24 cellular contexts compared by ENCODE assay signal in genomic region chr5:63249960-63250359, GRCh38.
"Had no signal": no experiment of that assay in that cellular context is flagged by ENCODE, and none has a peak within 500 bp of the region (broad histone marks: within the 10 kb centered on the region; RNA-seq: fewer than 3 reads in every experiment).

No MANE protein-coding gene starts in this region.

- H3K4me3 ChIP-seq: left lung, lung, neural progenitor cell, ovary, right atrium auricular region, right lobe of liver, skin epidermis, spleen, suprapubic skin, thoracic aorta, tibial artery, upper lobe of right lung had no signal

- H3K36me3 ChIP-seq: left lung, neural progenitor cell, neutrophil, ovary, right atrium auricular region, right lobe of liver, spleen, suprapubic skin, thoracic aorta, tibial artery, upper lobe of right lung had no signal

- H3K4me1 ChIP-seq: left lung, neural progenitor cell, right atrium auricular region, right lobe of liver, spleen, suprapubic skin, tibial artery, upper lobe of right lung had no signal

- DNase-seq: hippocampal formation; kidney; left colon; left lung; mesendoderm; naive B cell; natural killer cell; nephron progenitor cell; ovary; right lobe of liver; spleen; stimulated activated CD4-positive, alpha-beta T cell treated with anti-CD3 and anti-CD28 coated beads, Interleukin-4, amount 100 ng/mL, for 24 hours; stimulated activated naive CD4-positive, alpha-beta T cell; tibial artery; trophoblast cell; upper lobe of right lung had no signal

- H3K9me3 ChIP-seq: left lung, neutrophil, ovary, right atrium auricular region, right lobe of liver, suprapubic skin, thoracic aorta, tibial artery, upper lobe of right lung had no signal

- H2AFZ ChIP-seq: neural progenitor cell had no signal

- H3K27me3 ChIP-seq: left lung, neural progenitor cell, neutrophil, ovary, right atrium auricular region, right lobe of liver, spleen, suprapubic skin, tibial artery, upper lobe of right lung had no signal

- ATAC-seq: left colon; left lung; natural killer cell; stimulated activated effector memory CD8-positive, alpha-beta T cell treated with anti-CD3 and anti-CD28 coated beads, Interleukin-12 subunit alpha, Interleukin-12 subunit beta, amount 100 ng/mL, for 72 hours; upper lobe of right lung had no signal

- H3K4me2 ChIP-seq: neural progenitor cell had no signal

- H3K9ac ChIP-seq: neural progenitor cell had no signal

- H3K27ac ChIP-seq: left lung, neural progenitor cell, neutrophil, ovary, right atrium auricular region, right lobe of liver, skin epidermis, spleen, suprapubic skin, thoracic aorta, tibial artery, upper lobe of right lung had no signal
